ENCODE assay signal across 1 cellular context in the genomic region with DNA sequence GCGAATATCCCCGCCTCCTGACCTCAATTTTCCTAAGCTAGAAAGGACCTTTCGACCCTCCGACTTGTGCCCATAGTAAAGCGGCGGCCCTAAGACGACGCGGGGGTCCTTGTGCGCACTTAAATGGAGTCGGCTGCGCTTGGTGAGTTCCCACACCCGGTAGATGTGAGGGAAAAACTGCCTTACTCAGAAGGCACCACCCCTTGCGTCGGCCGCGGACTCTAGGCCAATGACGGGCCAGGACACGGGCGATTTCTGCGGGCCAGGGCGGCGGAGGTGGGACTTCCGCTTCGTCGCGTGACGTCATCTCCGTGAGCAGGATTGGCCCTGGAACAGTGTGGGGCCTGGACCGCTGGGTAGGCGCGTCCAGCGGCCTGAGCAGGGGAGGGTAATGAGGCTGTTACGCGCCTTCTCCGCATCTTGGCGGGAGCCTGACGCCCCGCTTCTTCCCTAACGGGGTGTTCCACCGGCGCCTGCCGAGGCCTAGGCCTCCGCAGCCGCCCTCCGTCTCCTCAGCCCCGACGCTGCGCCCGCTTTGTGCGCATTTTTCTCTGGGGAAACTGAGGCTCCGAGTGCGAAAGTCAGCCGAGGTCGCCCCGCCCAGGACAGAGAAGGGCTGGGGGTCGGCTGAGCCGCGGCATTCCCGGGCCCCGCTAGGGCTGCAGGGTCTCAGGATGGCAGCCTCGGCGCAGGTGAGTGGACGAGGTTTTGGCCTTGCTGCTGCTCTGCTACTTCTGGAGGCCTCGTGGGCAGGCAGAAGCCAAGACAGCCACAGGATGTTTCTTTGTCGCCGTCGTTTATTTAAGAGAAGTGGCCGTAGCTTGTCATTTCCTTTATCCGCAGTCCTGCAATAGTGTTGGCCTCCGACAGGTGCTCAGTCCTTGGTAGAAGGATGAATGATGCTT.
TF ChIP-seq lines count a peak whose summit lies in the region.

TSS of gene ZNF543 (plus strand) at position 293 of the 905 bp plus-strand sequence. CDS start at position 675, 382 bp downstream.

TF ChIP-seq in HEK293, 187 proteins besides CTCF, POLR2A, EP300 and RAD21 (continued from another document and continues in another):
- TF ChIP-seq ZNF580 (tag by site-specific recombination; IDR thresholded peaks at IDR 0.05) (peak; percentile 54; the same call in 1 of the 2 replicates), ZSCAN18 (tag by site-specific recombination; IDR thresholded peaks at IDR 0.05) (no peak), ZBTB17 (tag by site-specific recombination; IDR thresholded peaks at IDR 0.05) (no peak), ZNF37A (tag by site-specific recombination; IDR thresholded peaks at IDR 0.05) (no peak), ZNF596 (tag by site-specific recombination; IDR thresholded peaks at IDR 0.05) (no peak), ZNF16 (tag by site-specific recombination; IDR thresholded peaks at IDR 0.05; ENCODE audit: low read depth) (no peak), ZNF473 (tag by site-specific recombination; IDR thresholded peaks at IDR 0.05) (no peak), ZNF837 (tag by site-specific recombination; IDR thresholded peaks at IDR 0.05) (no peak), HOXD13 (CRISPR knock-in tag; IDR thresholded peaks at IDR 0.05; ENCODE audit: borderline replicate concordance) (no peak), ZNF292 (tag by site-specific recombination; IDR thresholded peaks at IDR 0.05; ENCODE audit: borderline replicate concordance, low read depth) (no peak), ZNF23 (tag by site-specific recombination; IDR thresholded peaks at IDR 0.05; ENCODE audit: borderline replicate concordance) (no peak), ZNF391 (tag by site-specific recombination; IDR thresholded peaks at IDR 0.05; ENCODE audit: borderline replicate concordance, low read depth) (0 out of 2 replicates have a peak, but pooled peaks have one; percentile 35), ZNF529 (tag by site-specific recombination; IDR thresholded peaks at IDR 0.05; ENCODE audit: insufficient replicate concordance) (no peak), ZNF48 (tag by site-specific recombination; IDR thresholded peaks at IDR 0.05) (no peak), SALL2 (tag by site-specific recombination; IDR thresholded peaks at IDR 0.05; ENCODE audit: borderline replicate concordance) (no peak), ZNF626 (tag by site-specific recombination; IDR thresholded peaks at IDR 0.05) (no peak), ZNF114 (tag by site-specific recombination; IDR thresholded peaks at IDR 0.05) (no peak), YY2 (tag by site-specific recombination; IDR thresholded peaks at IDR 0.05) (no peak), ZFHX2 (tag by site-specific recombination; conservative IDR thresholded peaks at IDR 0.05) (peak; percentile 30; the same call in 1 of the 2 replicates), ZNF148 (tag by site-specific recombination; IDR thresholded peaks at IDR 0.05; ENCODE audit: borderline replicate concordance) (no peak), SP7 (tag by site-specific recombination; IDR thresholded peaks at IDR 0.05) (peak; percentile 61), KLF9 (tag by site-specific recombination; IDR thresholded peaks at IDR 0.05; ENCODE audit: low read depth) (peak; percentile 56; the same call in 1 of the 2 replicates), ZNF621 (tag by site-specific recombination; IDR thresholded peaks at IDR 0.05) (no peak), ZNF302 (tag by site-specific recombination; IDR thresholded peaks at IDR 0.05; ENCODE audit: low read depth) (no peak), ZNF501 (tag by site-specific recombination; IDR thresholded peaks at IDR 0.05) (0 out of 2 replicates have a peak, but pooled peaks have one; percentile 53), ZBTB6 (tag by site-specific recombination; IDR thresholded peaks at IDR 0.05) (no peak), ZIC2 (tag by site-specific recombination; IDR thresholded peaks at IDR 0.05) (peak; percentile 44), ZNF362 (tag by site-specific recombination; IDR thresholded peaks at IDR 0.05) (no peak), ZNF624 (tag by site-specific recombination; IDR thresholded peaks at IDR 0.05) (no peak), ZNF174 (tag by site-specific recombination; IDR thresholded peaks at IDR 0.05) (no peak), ZNF610 (tag by site-specific recombination; IDR thresholded peaks at IDR 0.05; ENCODE audit: borderline replicate concordance) (no peak), ZNF169 (tag by site-specific recombination; IDR thresholded peaks at IDR 0.05) (no peak), BCL11B (tag by site-specific recombination; IDR thresholded peaks at IDR 0.05; ENCODE audit: low read depth) (no peak), ZNF398 (tag by site-specific recombination; IDR thresholded peaks at IDR 0.05) (no peak), ZNF138 (tag by site-specific recombination; IDR thresholded peaks at IDR 0.05; ENCODE audit: borderline replicate concordance) (no peak), GLIS1 (tag by site-specific recombination; IDR thresholded peaks at IDR 0.05) (peak; percentile 80), ZNF2 (tag by site-specific recombination; IDR thresholded peaks at IDR 0.05) (no peak), ZNF354C (tag by site-specific recombination; IDR thresholded peaks at IDR 0.05; ENCODE audit: borderline replicate concordance, low read depth) (no peak), ZNF843 (tag by site-specific recombination; IDR thresholded peaks at IDR 0.05) (no peak)
- TF ChIP-seq, protein P1, sequence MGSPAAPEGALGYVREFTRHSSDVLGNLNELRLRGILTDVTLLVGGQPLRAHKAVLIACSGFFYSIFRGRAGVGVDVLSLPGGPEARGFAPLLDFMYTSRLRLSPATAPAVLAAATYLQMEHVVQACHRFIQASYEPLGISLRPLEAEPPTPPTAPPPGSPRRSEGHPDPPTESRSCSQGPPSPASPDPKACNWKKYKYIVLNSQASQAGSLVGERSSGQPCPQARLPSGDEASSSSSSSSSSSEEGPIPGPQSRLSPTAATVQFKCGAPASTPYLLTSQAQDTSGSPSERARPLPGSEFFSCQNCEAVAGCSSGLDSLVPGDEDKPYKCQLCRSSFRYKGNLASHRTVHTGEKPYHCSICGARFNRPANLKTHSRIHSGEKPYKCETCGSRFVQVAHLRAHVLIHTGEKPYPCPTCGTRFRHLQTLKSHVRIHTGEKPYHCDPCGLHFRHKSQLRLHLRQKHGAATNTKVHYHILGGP (tag by site-specific recombination; IDR thresholded peaks at IDR 0.05) = no peak
- TF ChIP-seq, protein P2, sequence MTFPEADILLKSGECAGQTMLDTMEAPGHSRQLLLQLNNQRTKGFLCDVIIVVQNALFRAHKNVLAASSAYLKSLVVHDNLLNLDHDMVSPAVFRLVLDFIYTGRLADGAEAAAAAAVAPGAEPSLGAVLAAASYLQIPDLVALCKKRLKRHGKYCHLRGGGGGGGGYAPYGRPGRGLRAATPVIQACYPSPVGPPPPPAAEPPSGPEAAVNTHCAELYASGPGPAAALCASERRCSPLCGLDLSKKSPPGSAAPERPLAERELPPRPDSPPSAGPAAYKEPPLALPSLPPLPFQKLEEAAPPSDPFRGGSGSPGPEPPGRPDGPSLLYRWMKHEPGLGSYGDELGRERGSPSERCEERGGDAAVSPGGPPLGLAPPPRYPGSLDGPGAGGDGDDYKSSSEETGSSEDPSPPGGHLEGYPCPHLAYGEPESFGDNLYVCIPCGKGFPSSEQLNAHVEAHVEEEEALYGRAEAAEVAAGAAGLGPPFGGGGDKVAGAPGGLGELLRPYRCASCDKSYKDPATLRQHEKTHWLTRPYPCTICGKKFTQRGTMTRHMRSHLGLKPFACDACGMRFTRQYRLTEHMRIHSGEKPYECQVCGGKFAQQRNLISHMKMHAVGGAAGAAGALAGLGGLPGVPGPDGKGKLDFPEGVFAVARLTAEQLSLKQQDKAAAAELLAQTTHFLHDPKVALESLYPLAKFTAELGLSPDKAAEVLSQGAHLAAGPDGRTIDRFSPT (tag by site-specific recombination; IDR thresholded peaks at IDR 0.05) = no peak
- TF ChIP-seq, protein P3, sequence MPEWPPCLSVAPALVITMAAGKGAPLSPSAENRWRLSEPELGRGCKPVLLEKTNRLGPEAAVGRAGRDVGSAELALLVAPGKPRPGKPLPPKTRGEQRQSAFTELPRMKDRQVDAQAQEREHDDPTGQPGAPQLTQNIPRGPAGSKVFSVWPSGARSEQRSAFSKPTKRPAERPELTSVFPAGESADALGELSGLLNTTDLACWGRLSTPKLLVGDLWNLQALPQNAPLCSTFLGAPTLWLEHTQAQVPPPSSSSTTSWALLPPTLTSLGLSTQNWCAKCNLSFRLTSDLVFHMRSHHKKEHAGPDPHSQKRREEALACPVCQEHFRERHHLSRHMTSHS (tag by site-specific recombination; IDR thresholded peaks at IDR 0.05) = no peak
- TF ChIP-seq, protein P4, sequence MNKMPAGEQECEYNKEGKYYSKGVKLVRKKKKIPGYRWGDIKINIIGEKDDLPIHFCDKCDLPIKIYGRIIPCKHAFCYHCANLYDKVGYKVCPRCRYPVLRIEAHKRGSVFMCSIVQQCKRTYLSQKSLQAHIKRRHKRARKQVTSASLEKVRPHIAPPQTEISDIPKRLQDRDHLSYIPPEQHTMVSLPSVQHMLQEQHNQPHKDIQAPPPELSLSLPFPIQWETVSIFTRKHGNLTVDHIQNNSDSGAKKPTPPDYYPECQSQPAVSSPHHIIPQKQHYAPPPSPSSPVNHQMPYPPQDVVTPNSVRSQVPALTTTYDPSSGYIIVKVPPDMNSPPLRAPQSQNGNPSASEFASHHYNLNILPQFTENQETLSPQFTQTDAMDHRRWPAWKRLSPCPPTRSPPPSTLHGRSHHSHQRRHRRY (tag by site-specific recombination; IDR thresholded peaks at IDR 0.05) = no peak
